ENCODE assay signal across 8 cellular contexts in the genomic region with DNA sequence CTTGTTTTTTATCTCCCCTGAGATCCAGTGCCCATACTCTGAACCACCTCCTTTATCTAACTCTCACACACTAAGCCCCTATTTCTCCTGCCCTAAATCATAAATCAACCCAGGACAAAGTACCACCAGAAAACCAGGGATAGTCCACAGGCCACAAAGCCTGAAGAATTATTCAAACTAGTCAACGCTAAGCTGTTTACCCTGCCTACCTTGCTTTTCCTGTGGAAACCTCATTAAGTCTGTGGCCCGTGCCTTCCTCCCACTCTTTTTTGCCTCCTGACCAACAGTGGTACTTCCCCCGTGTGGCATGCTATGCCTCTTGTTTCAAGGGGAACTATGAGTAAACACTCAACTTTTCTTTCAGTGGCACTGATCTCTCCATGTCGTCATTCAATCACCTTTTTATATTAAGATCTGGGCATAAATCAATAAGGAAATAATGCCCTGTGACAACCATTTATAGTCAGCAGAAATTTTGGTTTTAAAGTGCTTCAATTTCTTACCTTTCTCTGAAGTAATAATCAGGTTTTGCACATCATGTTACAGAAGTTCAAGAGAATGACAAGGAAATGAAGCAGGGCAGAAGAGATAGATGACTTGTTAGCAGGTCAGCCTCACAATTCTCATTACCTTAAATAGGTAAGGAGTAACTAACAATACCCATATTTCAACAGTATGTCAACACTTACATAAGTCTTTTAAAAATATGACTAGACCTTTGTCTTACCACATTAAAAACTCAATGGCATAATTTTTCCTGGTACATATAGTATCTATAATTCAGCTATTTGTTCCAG. TPM values are rescaled to one million over a fixed set of nuclear protein-coding genes. Genes with fewer than 3 reads are reported as not detected.
DNase-seq lines count a peak whose midpoint lies in the region; ATAC-seq and TF ChIP-seq lines count a peak whose summit lies in the region.

No MANE protein-coding gene starts in this region.

- peak overlapping the region; percentile 64 for H3K27ac Mint-ChIP-seq in activated CD4-positive, alpha-beta memory T cell treated with anti-CD3 and anti-CD28 coated beads for 36 hours

- no peak overlapping the region for H2AFZ ChIP-seq in Loucy (ENCODE audit: low read length)

- POLR2A ChIA-PET in activated CD4-positive, alpha-beta memory T cell treated with anti-CD3 and anti-CD28 coated beads for 36 hours (lab: Charles Lee): interaction anchor here (0.6 to 1.8 kb wide), 2 partner anchors 32 to 58 kb away, joined by 3 to 4 read pairs; a partner anchor contains a TSS

- H3F3A ChIP-seq in Loucy (ENCODE audit: low read depth): 0 out of 2 replicates have a peak, but pooled peaks cover 8% of the 10 kb centered on the region

- H3K36me3 ChIP-seq in Loucy (ENCODE audit: insufficient read depth, low read length) (peaks cover 5% of the 10 kb centered on the region; the same call in 1 of the 2 replicates), lower lobe of right lung (peaks cover 6% of the 10 kb centered on the region), MG63 (peaks cover 9% of the 10 kb centered on the region)

- CTCF ChIA-PET in activated CD4-positive, alpha-beta memory T cell treated with anti-CD3 and anti-CD28 coated beads for 36 hours (lab: Charles Lee): interaction anchor here (1.2 kb wide), 1 partner anchor 31 kb away, joined by 5 read pairs; no protein-coding TSS in a partner anchor

- H3K4me1 ChIP-seq in Loucy (ENCODE audit: insufficient read depth, low read length, poor library complexity, severe bottlenecking) (peaks cover 30% of the 10 kb centered on the region), lower lobe of right lung (peaks cover 37% of the 10 kb centered on the region)

- no peak overlapping the region for H3K4me3 ChIP-seq in Loucy (ENCODE audit: low read length, poor library complexity, severe bottlenecking)
- no peak overlapping the region for H3K4me3 ChIP-seq in lower lobe of right lung
- H3K4me3 ChIP-seq in MG63: no peak overlapping the region

- H3K9me2 ChIP-seq in Loucy (replicated peaks; ENCODE audit: low read depth, low read length): no peaks in the 10 kb centered on the region

- H3K79me2 ChIP-seq in Loucy (ENCODE audit: insufficient read depth, low read length): peaks cover 27% of the 10 kb centered on the region

- peak overlapping the region; percentile 33 for H3K4me2 ChIP-seq in Loucy (ENCODE audit: low read depth, low read length, poor library complexity, severe bottlenecking)

- peak; percentile 87 for DNase-seq in activated CD4-positive, alpha-beta memory T cell treated with anti-CD3 and anti-CD28 coated beads for 36 hours
- DNase-seq in lower lobe of right lung (no peak), cortex of kidney (lab: John Stamatoyannopoulos, UW) (no peak), MG63 (no peak), NCI-H1436 treated with DMSO at 0.1 percent for 48 hours (lab: John Stamatoyannopoulos, UW) (no peak), cerebellar nuclear complex (lab: John Stamatoyannopoulos, UW) (no peak)

- H3K27me3 ChIP-seq in Loucy (ENCODE audit: insufficient read depth, low read length, poor library complexity, severe bottlenecking) (no peaks in the 10 kb centered on the region), lower lobe of right lung (ENCODE audit: low read depth) (no peaks in the 10 kb centered on the region), MG63 (no peaks in the 10 kb centered on the region)

- ATAC-seq in GM18517 (IDR thresholded peaks at IDR 0.05; ENCODE audit: unreplicated experiment) (peak; percentile 76), lower lobe of right lung (peak; percentile 90 to 96)

- peaks cover 4% of the 10 kb centered on the region for H4K20me1 ChIP-seq in Loucy (ENCODE audit: insufficient read depth, low read length, poor library complexity, severe bottlenecking)

- peaks cover 42% of the 10 kb centered on the region for H3K4me1 Mint-ChIP-seq in activated CD4-positive, alpha-beta memory T cell treated with anti-CD3 and anti-CD28 coated beads for 36 hours (ENCODE audit: low read depth)

- no peaks in the 10 kb centered on the region for H3K27me3 Mint-ChIP-seq in activated CD4-positive, alpha-beta memory T cell treated with anti-CD3 and anti-CD28 coated beads for 36 hours

- H3K9me3 Mint-ChIP-seq in activated CD4-positive, alpha-beta memory T cell treated with anti-CD3 and anti-CD28 coated beads for 36 hours: no peaks in the 10 kb centered on the region

- H3K9ac ChIP-seq in Loucy (ENCODE audit: low read depth, low read length, poor library complexity, severe bottlenecking): no peak overlapping the region

- peak overlapping the region; percentile 21 for H3K4me3 Mint-ChIP-seq in activated CD4-positive, alpha-beta memory T cell treated with anti-CD3 and anti-CD28 coated beads for 36 hours

- no peaks in the 10 kb centered on the region for H3K9me3 ChIP-seq in Loucy (ENCODE audit: insufficient read depth, low read depth, low read length)
- no peaks in the 10 kb centered on the region for H3K9me3 ChIP-seq in lower lobe of right lung
- H3K9me3 ChIP-seq in MG63: no peaks in the 10 kb centered on the region

- H3K36me3 Mint-ChIP-seq in activated CD4-positive, alpha-beta memory T cell treated with anti-CD3 and anti-CD28 coated beads for 36 hours: peaks cover 15% of the 10 kb centered on the region

- no peak for TF ChIP-seq CTCF in Loucy (conservative IDR thresholded peaks at IDR 0.05; ENCODE audit: low read length)
- TF ChIP-seq CTCF in lower lobe of right lung (IDR thresholded peaks at IDR 0.05): no peak

- peak overlapping the region; percentile 31 for H3K27ac ChIP-seq in lower lobe of right lung

- intact Hi-C loops in activated CD4-positive, alpha-beta memory T cell treated with anti-CD3 and anti-CD28 coated beads for 36 hours (cut with micrococcal nuclease): loop anchor here (1.0 kb wide), 1 partner anchor 144 kb away; no protein-coding TSS in a partner anchor
- intact Hi-C loops in lower lobe of right lung (cut with DNase I): no loop called here

RNA-seq across cellular contexts. Expression of a gene that starts 32.1 kb away (rescaled TPM):
- 10 to 100 TPM; 26.4 to 27.4 TPM for total RNA-seq in activated CD4-positive, alpha-beta memory T cell treated with anti-CD3 and anti-CD28 coated beads for 36 hours
- total RNA-seq in lower lobe of right lung: 20.4 TPM
- 7.2 and 23.1 TPM in 2 replicates for total RNA-seq in MG63 (2014; rRNA removed; shearing (Covaris generic); ENCODE audit: low replicate concordance)
